In the genomic region with DNA sequence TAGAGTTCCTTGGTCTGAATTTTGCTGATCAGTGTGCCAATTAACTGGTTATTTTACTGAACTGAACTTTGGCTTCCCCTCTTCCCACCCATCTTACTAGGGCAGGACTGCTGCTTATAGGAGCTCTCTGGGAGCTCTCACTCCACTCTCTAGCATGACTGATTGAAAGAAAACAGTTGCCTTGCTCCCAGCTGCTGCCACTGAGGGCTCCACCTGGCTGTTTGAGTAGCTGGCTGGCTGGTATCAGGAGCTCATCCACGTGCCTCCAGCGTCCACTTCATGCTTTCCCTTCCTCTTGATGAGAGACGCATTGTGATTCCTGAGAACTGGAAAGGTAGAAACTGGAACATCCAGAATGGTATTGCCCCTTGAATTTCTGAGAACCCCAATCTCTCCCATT, we compare ENCODE assay signal across 16 cellular contexts.
DNase-seq lines count a peak whose midpoint lies in the region; TF ChIP-seq lines count a peak whose summit lies in the region.
"Had no signal": no experiment of that assay in that cellular context is flagged by ENCODE, and none has a peak within 500 bp of the region (broad histone marks: within the 10 kb centered on the region; RNA-seq: fewer than 3 reads in every experiment).

No MANE protein-coding gene starts in this region.

- no peaks in the 10 kb centered on the region for H3K9me3 ChIP-seq in Loucy (ENCODE audit: insufficient read depth, low read depth, low read length)
- H3K9me3 ChIP-seq in stomach, result no peaks in the 10 kb centered on the region
- H3K9me3 ChIP-seq: thyroid gland had no signal

- H3K27me3 ChIP-seq in Loucy (ENCODE audit: insufficient read depth, low read length, poor library complexity, severe bottlenecking) (no peaks in the 10 kb centered on the region), stomach (no peaks in the 10 kb centered on the region)
- H3K27me3 ChIP-seq: thyroid gland had no signal

- H3K4me2 ChIP-seq in Loucy (ENCODE audit: low read depth, low read length, poor library complexity, severe bottlenecking), result peak overlapping the region; percentile 16

- H3K27ac Mint-ChIP-seq in glutamatergic neuron (ENCODE audit: unreplicated experiment), result peak overlapping the region; percentile 67

- DNase-seq in COLO668 (lab: John Stamatoyannopoulos, UW; ENCODE audit: unreplicated experiment), result peak; percentile 22
- DNase-seq in NCI-H510A (lab: John Stamatoyannopoulos, UW), result peak; percentile 18
- DNase-seq in glutamatergic neuron, result peak; percentile 15
- DNase-seq in GM19240 (ENCODE audit: insufficient read length, low spot score), result no peak
- no peak for DNase-seq in stomach
- no peak for DNase-seq in cerebellar cortex (ENCODE audit: low spot score)
- DNase-seq in activated CD4-positive, alpha-beta T cell treated with anti-CD3 and anti-CD28 coated beads, Interleukin-2, amount 50 U/mL, for 1 hour, result no peak
- DNase-seq: activated gamma-delta T cell treated with Interleukin-2 at 50 U/mL for 16 hours; anterior cingulate cortex; Calu3; foreskin fibroblast; NCI-H1105 treated with DMSO at 0.1 percent for 48 hours; stimulated activated CD4-positive, alpha-beta T cell treated with anti-CD3 and anti-CD28 coated beads, Interleukin-4, amount 100 ng/mL, for 4 hours; thyroid gland had no signal

- no peaks in the 10 kb centered on the region for H3K36me3 ChIP-seq in Loucy (ENCODE audit: insufficient read depth, low read length)
- H3K36me3 ChIP-seq in stomach, result no peaks in the 10 kb centered on the region
- H3K36me3 ChIP-seq: thyroid gland had no signal

- H3K4me1 ChIP-seq in Loucy (ENCODE audit: insufficient read depth, low read length, poor library complexity, severe bottlenecking) (peaks cover 3% of the 10 kb centered on the region), stomach (no peaks in the 10 kb centered on the region)
- H3K4me1 ChIP-seq: thyroid gland had no signal

- peak overlapping the region; percentile 59 for H3K4me3 Mint-ChIP-seq in glutamatergic neuron (ENCODE audit: unreplicated experiment)

- H2AFZ ChIP-seq in Loucy (ENCODE audit: low read length), result no peak overlapping the region

- intact Hi-C loops in stomach (cut with DNase I; ENCODE audit: low total_unique reads), result no loop called here

- H3K27ac ChIP-seq in stomach, result no peak overlapping the region
- H3K27ac ChIP-seq: skin epidermis, thyroid gland had no signal

- H3K36me3 Mint-ChIP-seq in glutamatergic neuron (ENCODE audit: unreplicated experiment), result no peaks in the 10 kb centered on the region

- peaks cover 10% of the 10 kb centered on the region for H3K4me1 Mint-ChIP-seq in glutamatergic neuron (ENCODE audit: low read depth, unreplicated experiment)

- H3K9me3 Mint-ChIP-seq in glutamatergic neuron (ENCODE audit: unreplicated experiment), result no peaks in the 10 kb centered on the region

- TF ChIP-seq CTCF in Loucy (conservative IDR thresholded peaks at IDR 0.05; ENCODE audit: low read length) (no peak), glutamatergic neuron (IDR thresholded peaks at IDR 0.05; ENCODE audit: partially characterized antibody, unreplicated experiment) (no peak), stomach (IDR thresholded peaks at IDR 0.05) (no peak)

- H3K79me2 ChIP-seq in Loucy (ENCODE audit: insufficient read depth, low read length), result no peaks in the 10 kb centered on the region

- no peak overlapping the region for H3K9ac ChIP-seq in Loucy (ENCODE audit: low read depth, low read length, poor library complexity, severe bottlenecking)

- no peak for TF ChIP-seq POLR2A in stomach (IDR thresholded peaks at IDR 0.05)

- no peaks in the 10 kb centered on the region for H3K9me2 ChIP-seq in Loucy (replicated peaks; ENCODE audit: low read depth, low read length)

- H3K4me3 ChIP-seq in Loucy (ENCODE audit: low read length, poor library complexity, severe bottlenecking) (no peak overlapping the region), stomach (no peak overlapping the region)
- H3K4me3 ChIP-seq: skin epidermis, thyroid gland had no signal

- H4K20me1 ChIP-seq in Loucy (ENCODE audit: insufficient read depth, low read length, poor library complexity, severe bottlenecking), result no peaks in the 10 kb centered on the region

- WGBS in stomach, 5 donors, result 24 to 57% (median 43%) methylated on average over 3 of the region's 3 CpGs

- H3F3A ChIP-seq in Loucy (ENCODE audit: low read depth), result no peaks in the 10 kb centered on the region

- TF ChIP-seq EP300 in stomach (IDR thresholded peaks at IDR 0.05), result no peak

- peaks cover 3% of the 10 kb centered on the region for H3K27me3 Mint-ChIP-seq in glutamatergic neuron (ENCODE audit: unreplicated experiment)

Comparison
In these comparisons a context has a peak if more than half of its experiments do, and no peak if none do; other contexts are left out.
1. DNase-seq: peak in COLO668 (single experiment), NCI-H510A (single experiment) and glutamatergic neuron (single experiment); none in GM19240 (single experiment), stomach (single experiment), cerebellar cortex (single experiment) and activated CD4-positive, alpha-beta T cell treated with anti-CD3 and anti-CD28 coated beads, Interleukin-2, amount 50 U/mL, for 1 hour (single experiment).